ENCODE assay signal across 2 cellular contexts in the genomic region with DNA sequence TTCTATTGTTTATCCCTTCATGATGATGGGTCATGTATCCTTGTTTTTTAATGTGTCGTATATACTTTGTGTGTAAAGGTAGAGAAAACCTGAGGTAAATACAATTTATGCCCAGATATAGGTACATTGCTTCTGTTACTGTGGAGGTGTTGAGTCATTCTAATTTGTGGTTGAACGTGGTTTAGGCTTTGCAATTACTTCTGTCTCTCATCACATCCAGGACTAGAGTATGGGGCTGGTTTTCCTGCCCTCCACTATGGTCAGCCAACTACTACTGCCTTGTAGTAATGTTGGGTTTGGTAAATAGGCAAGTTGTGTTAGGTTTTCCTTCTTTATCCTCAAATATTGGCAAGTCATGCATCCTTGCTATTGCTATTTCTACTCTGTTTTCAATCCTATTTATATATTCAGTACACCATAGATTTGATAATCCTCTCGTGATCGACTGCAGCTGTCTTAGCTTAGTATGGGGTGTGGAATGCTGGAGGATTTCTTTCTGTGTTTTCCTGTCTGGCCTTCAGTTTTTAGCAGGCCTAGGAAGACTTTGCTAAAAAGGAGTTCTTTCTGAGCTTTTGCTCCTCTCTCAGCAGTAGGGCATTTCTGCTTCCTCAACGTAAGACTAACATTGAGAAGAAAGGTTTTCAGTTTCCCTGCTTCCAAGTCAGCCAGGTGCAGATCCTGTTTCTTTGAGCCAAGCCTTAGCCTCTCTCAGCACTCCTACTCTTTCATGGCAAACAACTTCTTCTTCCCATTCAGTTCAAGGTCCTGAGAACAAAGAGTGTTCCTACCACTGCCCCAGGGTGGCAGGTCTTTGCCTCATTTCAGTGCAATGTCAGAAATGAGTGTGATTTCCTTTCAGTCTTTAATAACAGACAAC.
TF ChIP-seq lines count a peak whose summit lies in the region.

No MANE protein-coding gene starts in this region.

TF ChIP-seq in A549, 52 proteins besides CTCF, POLR2A, EP300 and RAD21:
- TF ChIP-seq HOXB13 (CRISPR knock-in tag; IDR thresholded peaks at IDR 0.05; ENCODE audit: low read depth) (no peak), HEYL (CRISPR knock-in tag; IDR thresholded peaks at IDR 0.05) (no peak), NR3C1 (IDR thresholded peaks at IDR 0.05) (no peak), CBX8 (IDR thresholded peaks at IDR 0.05) (no peak), NFE2L2 (conservative IDR thresholded peaks at IDR 0.05; ENCODE audit: low read length) (no peak), MAZ (IDR thresholded peaks at IDR 0.05; ENCODE audit: borderline replicate concordance, low read depth, low read length) (no peak)
- TF ChIP-seq, protein P1, sequence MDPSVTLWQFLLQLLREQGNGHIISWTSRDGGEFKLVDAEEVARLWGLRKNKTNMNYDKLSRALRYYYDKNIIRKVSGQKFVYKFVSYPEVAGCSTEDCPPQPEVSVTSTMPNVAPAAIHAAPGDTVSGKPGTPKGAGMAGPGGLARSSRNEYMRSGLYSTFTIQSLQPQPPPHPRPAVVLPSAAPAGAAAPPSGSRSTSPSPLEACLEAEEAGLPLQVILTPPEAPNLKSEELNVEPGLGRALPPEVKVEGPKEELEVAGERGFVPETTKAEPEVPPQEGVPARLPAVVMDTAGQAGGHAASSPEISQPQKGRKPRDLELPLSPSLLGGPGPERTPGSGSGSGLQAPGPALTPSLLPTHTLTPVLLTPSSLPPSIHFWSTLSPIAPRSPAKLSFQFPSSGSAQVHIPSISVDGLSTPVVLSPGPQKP (IDR thresholded peaks at IDR 0.05; ENCODE audit: low read depth, low read length), result no peak

TF ChIP-seq in GM12878, 131 proteins besides CTCF, POLR2A, EP300 and RAD21:
- TF ChIP-seq EED (IDR thresholded peaks at IDR 0.05; ENCODE audit: low read depth) (no peak), BMI1 (IDR thresholded peaks at IDR 0.05; ENCODE audit: borderline replicate concordance) (no peak), TBL1XR1 (IDR thresholded peaks at IDR 0.05; ENCODE audit: low read depth, low read length) (no peak), PML (IDR thresholded peaks at IDR 0.05; ENCODE audit: low read length) (no peak), SPI1 (IDR thresholded peaks at IDR 0.05; ENCODE audit: borderline replicate concordance, insufficient read depth, low read depth, low read length) (no peak), SRF (IDR thresholded peaks at IDR 0.05; ENCODE audit: low read depth in 2 of 2, low read length in 2 of 2) (no peak), KDM1A (IDR thresholded peaks at IDR 0.05; ENCODE audit: borderline replicate concordance) (no peak), GABPA (IDR thresholded peaks at IDR 0.05; ENCODE audit: low read depth) (no peak), SMC3 (IDR thresholded peaks at IDR 0.05; ENCODE audit: borderline replicate concordance, low read length) (no peak), DPF2 (IDR thresholded peaks at IDR 0.05) (no peak), TCF12 (IDR thresholded peaks at IDR 0.05; ENCODE audit: low read depth, low read length) (no peak), BRCA1 (IDR thresholded peaks at IDR 0.05; ENCODE audit: low read depth, low read length) (no peak), PAX8 (IDR thresholded peaks at IDR 0.05) (no peak)
- TF ChIP-seq, protein P2, sequence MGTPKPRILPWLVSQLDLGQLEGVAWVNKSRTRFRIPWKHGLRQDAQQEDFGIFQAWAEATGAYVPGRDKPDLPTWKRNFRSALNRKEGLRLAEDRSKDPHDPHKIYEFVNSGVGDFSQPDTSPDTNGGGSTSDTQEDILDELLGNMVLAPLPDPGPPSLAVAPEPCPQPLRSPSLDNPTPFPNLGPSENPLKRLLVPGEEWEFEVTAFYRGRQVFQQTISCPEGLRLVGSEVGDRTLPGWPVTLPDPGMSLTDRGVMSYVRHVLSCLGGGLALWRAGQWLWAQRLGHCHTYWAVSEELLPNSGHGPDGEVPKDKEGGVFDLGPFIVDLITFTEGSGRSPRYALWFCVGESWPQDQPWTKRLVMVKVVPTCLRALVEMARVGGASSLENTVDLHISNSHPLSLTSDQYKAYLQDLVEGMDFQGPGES (IDR thresholded peaks at IDR 0.05), result no peak
- TF ChIP-seq, protein P3, sequence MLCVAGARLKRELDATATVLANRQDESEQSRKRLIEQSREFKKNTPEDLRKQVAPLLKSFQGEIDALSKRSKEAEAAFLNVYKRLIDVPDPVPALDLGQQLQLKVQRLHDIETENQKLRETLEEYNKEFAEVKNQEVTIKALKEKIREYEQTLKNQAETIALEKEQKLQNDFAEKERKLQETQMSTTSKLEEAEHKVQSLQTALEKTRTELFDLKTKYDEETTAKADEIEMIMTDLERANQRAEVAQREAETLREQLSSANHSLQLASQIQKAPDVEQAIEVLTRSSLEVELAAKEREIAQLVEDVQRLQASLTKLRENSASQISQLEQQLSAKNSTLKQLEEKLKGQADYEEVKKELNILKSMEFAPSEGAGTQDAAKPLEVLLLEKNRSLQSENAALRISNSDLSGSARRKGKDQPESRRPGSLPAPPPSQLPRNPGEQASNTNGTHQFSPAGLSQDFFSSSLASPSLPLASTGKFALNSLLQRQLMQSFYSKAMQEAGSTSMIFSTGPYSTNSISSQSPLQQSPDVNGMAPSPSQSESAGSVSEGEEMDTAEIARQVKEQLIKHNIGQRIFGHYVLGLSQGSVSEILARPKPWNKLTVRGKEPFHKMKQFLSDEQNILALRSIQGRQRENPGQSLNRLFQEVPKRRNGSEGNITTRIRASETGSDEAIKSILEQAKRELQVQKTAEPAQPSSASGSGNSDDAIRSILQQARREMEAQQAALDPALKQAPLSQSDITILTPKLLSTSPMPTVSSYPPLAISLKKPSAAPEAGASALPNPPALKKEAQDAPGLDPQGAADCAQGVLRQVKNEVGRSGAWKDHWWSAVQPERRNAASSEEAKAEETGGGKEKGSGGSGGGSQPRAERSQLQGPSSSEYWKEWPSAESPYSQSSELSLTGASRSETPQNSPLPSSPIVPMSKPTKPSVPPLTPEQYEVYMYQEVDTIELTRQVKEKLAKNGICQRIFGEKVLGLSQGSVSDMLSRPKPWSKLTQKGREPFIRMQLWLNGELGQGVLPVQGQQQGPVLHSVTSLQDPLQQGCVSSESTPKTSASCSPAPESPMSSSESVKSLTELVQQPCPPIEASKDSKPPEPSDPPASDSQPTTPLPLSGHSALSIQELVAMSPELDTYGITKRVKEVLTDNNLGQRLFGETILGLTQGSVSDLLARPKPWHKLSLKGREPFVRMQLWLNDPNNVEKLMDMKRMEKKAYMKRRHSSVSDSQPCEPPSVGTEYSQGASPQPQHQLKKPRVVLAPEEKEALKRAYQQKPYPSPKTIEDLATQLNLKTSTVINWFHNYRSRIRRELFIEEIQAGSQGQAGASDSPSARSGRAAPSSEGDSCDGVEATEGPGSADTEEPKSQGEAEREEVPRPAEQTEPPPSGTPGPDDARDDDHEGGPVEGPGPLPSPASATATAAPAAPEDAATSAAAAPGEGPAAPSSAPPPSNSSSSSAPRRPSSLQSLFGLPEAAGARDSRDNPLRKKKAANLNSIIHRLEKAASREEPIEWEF (IDR thresholded peaks at IDR 0.05; ENCODE audit: insufficient replicate concordance, low read depth, low read length), result no peak
- TF ChIP-seq, protein P4, sequence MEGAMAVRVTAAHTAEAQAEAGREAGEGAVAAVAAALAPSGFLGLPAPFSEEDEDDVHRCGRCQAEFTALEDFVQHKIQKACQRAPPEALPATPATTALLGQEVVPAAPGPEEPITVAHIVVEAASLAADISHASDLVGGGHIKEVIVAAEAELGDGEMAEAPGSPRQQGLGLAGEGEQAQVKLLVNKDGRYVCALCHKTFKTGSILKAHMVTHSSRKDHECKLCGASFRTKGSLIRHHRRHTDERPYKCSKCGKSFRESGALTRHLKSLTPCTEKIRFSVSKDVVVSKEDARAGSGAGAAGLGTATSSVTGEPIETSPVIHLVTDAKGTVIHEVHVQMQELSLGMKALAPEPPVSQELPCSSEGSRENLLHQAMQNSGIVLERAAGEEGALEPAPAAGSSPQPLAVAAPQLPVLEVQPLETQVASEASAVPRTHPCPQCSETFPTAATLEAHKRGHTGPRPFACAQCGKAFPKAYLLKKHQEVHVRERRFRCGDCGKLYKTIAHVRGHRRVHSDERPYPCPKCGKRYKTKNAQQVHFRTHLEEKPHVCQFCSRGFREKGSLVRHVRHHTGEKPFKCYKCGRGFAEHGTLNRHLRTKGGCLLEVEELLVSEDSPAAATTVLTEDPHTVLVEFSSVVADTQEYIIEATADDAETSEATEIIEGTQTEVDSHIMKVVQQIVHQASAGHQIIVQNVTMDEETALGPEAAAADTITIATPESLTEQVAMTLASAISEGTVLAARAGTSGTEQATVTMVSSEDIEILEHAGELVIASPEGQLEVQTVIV (IDR thresholded peaks at IDR 0.05; ENCODE audit: borderline replicate concordance, partially characterized antibody), result no peak
- TF ChIP-seq, protein P5, sequence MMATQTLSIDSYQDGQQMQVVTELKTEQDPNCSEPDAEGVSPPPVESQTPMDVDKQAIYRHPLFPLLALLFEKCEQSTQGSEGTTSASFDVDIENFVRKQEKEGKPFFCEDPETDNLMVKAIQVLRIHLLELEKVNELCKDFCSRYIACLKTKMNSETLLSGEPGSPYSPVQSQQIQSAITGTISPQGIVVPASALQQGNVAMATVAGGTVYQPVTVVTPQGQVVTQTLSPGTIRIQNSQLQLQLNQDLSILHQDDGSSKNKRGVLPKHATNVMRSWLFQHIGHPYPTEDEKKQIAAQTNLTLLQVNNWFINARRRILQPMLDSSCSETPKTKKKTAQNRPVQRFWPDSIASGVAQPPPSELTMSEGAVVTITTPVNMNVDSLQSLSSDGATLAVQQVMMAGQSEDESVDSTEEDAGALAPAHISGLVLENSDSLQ (IDR thresholded peaks at IDR 0.05), result no peak
- TF ChIP-seq, protein P6, sequence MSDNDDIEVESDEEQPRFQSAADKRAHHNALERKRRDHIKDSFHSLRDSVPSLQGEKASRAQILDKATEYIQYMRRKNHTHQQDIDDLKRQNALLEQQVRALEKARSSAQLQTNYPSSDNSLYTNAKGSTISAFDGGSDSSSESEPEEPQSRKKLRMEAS (IDR thresholded peaks at IDR 0.05; ENCODE audit: low read depth, low read length), result no peak
- TF ChIP-seq, protein P7, sequence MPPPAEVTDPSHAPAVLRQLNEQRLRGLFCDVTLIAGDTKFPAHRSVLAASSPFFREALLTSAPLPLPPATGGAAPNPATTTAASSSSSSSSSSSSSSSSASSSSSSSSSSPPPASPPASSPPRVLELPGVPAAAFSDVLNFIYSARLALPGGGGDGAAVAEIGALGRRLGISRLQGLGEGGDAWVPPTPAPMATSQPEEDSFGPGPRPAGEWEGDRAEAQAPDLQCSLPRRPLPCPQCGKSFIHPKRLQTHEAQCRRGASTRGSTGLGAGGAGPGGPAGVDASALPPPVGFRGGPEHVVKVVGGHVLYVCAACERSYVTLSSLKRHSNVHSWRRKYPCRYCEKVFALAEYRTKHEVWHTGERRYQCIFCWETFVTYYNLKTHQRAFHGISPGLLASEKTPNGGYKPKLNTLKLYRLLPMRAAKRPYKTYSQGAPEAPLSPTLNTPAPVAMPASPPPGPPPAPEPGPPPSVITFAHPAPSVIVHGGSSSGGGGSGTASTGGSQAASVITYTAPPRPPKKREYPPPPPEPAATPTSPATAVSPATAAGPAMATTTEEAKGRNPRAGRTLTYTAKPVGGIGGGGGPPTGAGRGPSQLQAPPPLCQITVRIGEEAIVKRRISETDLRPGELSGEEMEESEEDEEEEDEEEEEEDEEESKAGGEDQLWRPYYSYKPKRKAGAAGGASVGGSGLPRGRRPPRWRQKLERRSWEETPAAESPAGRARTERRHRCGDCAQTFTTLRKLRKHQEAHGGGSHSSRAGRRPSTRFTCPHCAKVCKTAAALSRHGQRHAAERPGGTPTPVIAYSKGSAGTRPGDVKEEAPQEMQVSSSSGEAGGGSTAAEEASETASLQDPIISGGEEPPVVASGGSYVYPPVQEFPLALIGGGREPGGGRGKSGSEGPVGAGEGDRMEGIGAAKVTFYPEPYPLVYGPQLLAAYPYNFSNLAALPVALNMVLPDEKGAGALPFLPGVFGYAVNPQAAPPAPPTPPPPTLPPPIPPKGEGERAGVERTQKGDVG (CRISPR knock-in tag; IDR thresholded peaks at IDR 0.05), result no peak
TF ChIP-seq in GM12878: peak in this region for 0.
